Comparison of ENCODE assay signal across 24 cellular contexts in the genomic region with DNA sequence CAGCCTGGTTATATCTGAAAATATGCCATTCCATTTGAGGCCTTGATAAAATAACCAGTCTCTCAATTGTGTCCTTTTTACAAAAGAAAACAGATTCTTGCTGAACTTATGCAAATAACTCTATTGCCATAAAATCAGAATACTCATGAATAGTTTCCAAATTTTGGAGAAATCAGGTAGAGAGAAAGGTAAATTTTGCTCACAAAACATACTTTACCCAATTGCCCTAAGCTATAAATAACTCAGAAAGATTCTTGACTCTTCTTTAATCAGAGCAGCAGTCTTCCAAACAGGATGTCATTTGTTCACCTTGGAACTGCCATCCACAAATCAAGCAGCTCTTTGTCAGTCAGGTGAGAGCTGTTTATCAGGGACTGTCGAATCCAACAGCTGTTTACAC.
"Had no signal": no experiment of that assay in that cellular context is flagged by ENCODE, and none has a peak within 500 bp of the region (broad histone marks: within the 10 kb centered on the region; RNA-seq: fewer than 3 reads in every experiment).

No MANE protein-coding gene starts in this region.

- ATAC-seq: effector memory CD8-positive, alpha-beta T cell; foreskin keratinocyte; left cardiac atrium; lower lobe of right lung; sciatic nerve had no signal

- H3K27ac Mint-ChIP-seq: effector memory CD8-positive, alpha-beta T cell; memory B cell; naive B cell; nephron progenitor cell; type B pancreatic cell had no signal

- H3K36me3 ChIP-seq: lower lobe of right lung, prostate gland had no signal

- H3K4me1 Mint-ChIP-seq: nephron progenitor cell had no signal

- H3K9ac ChIP-seq: parathyroid adenoma had no signal

- H3K4me1 ChIP-seq: foreskin keratinocyte, left ventricle myocardium inferior, lower lobe of right lung, parathyroid adenoma, prostate gland, spleen, stomach had no signal

- DNase-seq: cortex of kidney; dorsolateral prefrontal cortex; effector memory CD8-positive, alpha-beta T cell; erythroblast; foreskin keratinocyte; head of caudate nucleus; kidney; left cardiac atrium; left ventricle myocardium inferior; lower lobe of right lung; midbrain; naive B cell; nephron progenitor cell; spleen; stimulated activated CD4-positive, alpha-beta T cell treated with anti-CD3 and anti-CD28 coated beads, Interleukin-2, amount 100 ng/mL, for 24 hours; stimulated activated CD4-positive, alpha-beta T cell treated with anti-CD3 and anti-CD28 coated beads, Interleukin-4, amount 100 ng/mL, for 4 hours; stimulated activated naive CD4-positive, alpha-beta T cell; stomach had no signal

- H3K9me3 ChIP-seq: prostate gland had no signal

- H3K4me3 Mint-ChIP-seq: effector memory CD8-positive, alpha-beta T cell; memory B cell; nephron progenitor cell; type B pancreatic cell had no signal

- H3K4me3 ChIP-seq: dorsolateral prefrontal cortex, hepatocyte, left ventricle myocardium inferior, lower lobe of right lung, prostate gland, spleen, stomach had no signal

- H3K27ac ChIP-seq: dorsolateral prefrontal cortex, foreskin keratinocyte, hepatocyte, left ventricle myocardium inferior, lower lobe of right lung, parathyroid adenoma, prostate gland, spleen, stomach had no signal

- H3K27me3 ChIP-seq: dorsolateral prefrontal cortex, foreskin keratinocyte, hepatocyte, spleen, stomach had no signal

- H3K27me3 Mint-ChIP-seq: effector memory CD8-positive, alpha-beta T cell; memory B cell; naive B cell; type B pancreatic cell had no signal
